Comparison of ENCODE assay signal across 9 cellular contexts in genomic region chr6:131628726-131629125, GRCh38. TPM values are rescaled to one million over a fixed set of nuclear protein-coding genes. Genes with fewer than 3 reads are reported as not detected.
DNase-seq lines count a peak whose midpoint lies in the region; ATAC-seq, FAIRE-seq and TF ChIP-seq lines count a peak whose summit lies in the region.
"Had no signal": no experiment of that assay in that cellular context is flagged by ENCODE, and none has a peak within 500 bp of the region (broad histone marks: within the 10 kb centered on the region; RNA-seq: fewer than 3 reads in every experiment).

No MANE protein-coding gene starts in this region.

- no peak overlapping the region for H2BK15ac ChIP-seq in H1 (ENCODE audit: low read length)

- intact Hi-C loops in CD4-positive, alpha-beta T cell (cut with DNase I, micrococcal nuclease): loop anchor here (1.0 to 5.0 kb wide), 5 partner anchors 445 to 744 kb away; partner anchors contain the start of gene EPB41L2 (in 1 of the 2)

- no peak overlapping the region for H2BK12ac ChIP-seq in H1 (ENCODE audit: low read depth, low read length)

- H3K4ac ChIP-seq in H1 (replicated peaks; ENCODE audit: insufficient read length, low read depth, low read length): no peak overlapping the region

- H3K23ac ChIP-seq in H1 (ENCODE audit: insufficient read length): no peak overlapping the region

- no peak overlapping the region for H4K91ac ChIP-seq in H1 (replicated peaks; ENCODE audit: insufficient read length, low read length)

- H3K4me3 ChIP-seq in OCI-LY1 (ENCODE audit: low read depth, low read length, poor library complexity, severe bottlenecking): peak overlapping the region; percentile 89
- H3K4me3 ChIP-seq in H1 (ENCODE audit: extremely low read depth in 1 of 4, insufficient read depth in 2 of 4, low read depth in 3 of 4, low read length in 4 of 4): no peak overlapping the region
- H3K4me3 ChIP-seq in parathyroid adenoma (ENCODE audit: low read depth, low read length): peak overlapping the region; percentile 94

- H3F3A ChIP-seq in OCI-LY1 (ENCODE audit: insufficient read depth, low read length): no peaks in the 10 kb centered on the region

- 88% methylated on average over 1 of the region's 1 CpG; no CpG with 5 or more reads in 1 of the 2 experiments for WGBS in H1 (ENCODE audit: extremely low coverage in 1 of 2, insufficient coverage in 1 of 2, insufficient read length in 1 of 2, insufficient replicate concordance in 2 of 2, low coverage in 1 of 2, low lambda C conversion rate in 2 of 2, missing lambda C conversion rate in 1 of 2), 2 experiments

- H3K4me1 ChIP-seq in OCI-LY1 (ENCODE audit: insufficient read depth, low read length, severe bottlenecking): peaks cover 11% of the 10 kb centered on the region
- no peaks in the 10 kb centered on the region for H3K4me1 ChIP-seq in H1 (replicated peaks in 1 of 4; ENCODE audit: control insufficient read depth in 3 of 4, insufficient read depth in 4 of 4, low read length in 3 of 4)
- H3K4me1 ChIP-seq in parathyroid adenoma: no peaks in the 10 kb centered on the region

- POLR2A ChIA-PET in CD4-positive, alpha-beta T cell (lab: Charles Lee): interaction anchor here (0.7 to 2.0 kb wide), 11 partner anchors 9 to 743 kb away, joined by 3 to 10 read pairs (median 4); no protein-coding TSS in a partner anchor
- POLR2A ChIA-PET in H1 (lab: Charles Lee; ENCODE audit: partially characterized antibody): interaction anchor here (0.8 to 2.0 kb wide), 3 partner anchors 10 to 566 kb away, joined by 3 to 6 read pairs (median 3); partner anchors contain the start of genes CCN2 and EPB41L2

- no peak overlapping the region for H4K8ac ChIP-seq in H1 (ENCODE audit: extremely low read depth, insufficient read depth, low read length)

- H3K27me3 Mint-ChIP-seq in CD4-positive, alpha-beta T cell: no peaks in the 10 kb centered on the region

- no peak overlapping the region for H4K5ac ChIP-seq in H1 (ENCODE audit: insufficient read length, low read depth, low read length)

- ATAC-seq in CD4-positive, alpha-beta T cell (ENCODE audit: poor library complexity): no peak
- ATAC-seq in GM18858 (IDR thresholded peaks at IDR 0.05; ENCODE audit: unreplicated experiment) (no peak), HG03159 (IDR thresholded peaks at IDR 0.05; ENCODE audit: unreplicated experiment) (no peak)

- H3K27me3 ChIP-seq in CD4-positive, alpha-beta T cell (ENCODE audit: control insufficient read depth, insufficient read depth, low read length): no peaks in the 10 kb centered on the region
- H3K27me3 ChIP-seq in OCI-LY1 (ENCODE audit: insufficient read depth, low read length): no peaks in the 10 kb centered on the region
- H3K27me3 ChIP-seq in H1 (replicated peaks in 1 of 4; ENCODE audit: control insufficient read depth in 3 of 4, extremely low read depth in 1 of 4, insufficient read depth in 3 of 4, low read length in 3 of 4): no peaks in the 10 kb centered on the region
- H3K27me3 ChIP-seq in parathyroid adenoma (ENCODE audit: control insufficient read depth, insufficient read depth, low read length): no peaks in the 10 kb centered on the region

- H3K4me2 ChIP-seq in OCI-LY1 (ENCODE audit: low read length) (peak overlapping the region; percentile 57; the same call in 1 of the 2 replicates), H1 (ENCODE audit: insufficient read depth in 1 of 2, low read depth in 2 of 2, low read length in 2 of 2) (no peak overlapping the region), parathyroid adenoma (ENCODE audit: low read length) (peak overlapping the region; percentile 80)

- TF ChIP-seq EP300 in H1 (IDR thresholded peaks at IDR 0.05; ENCODE audit: borderline replicate concordance in 1 of 2, low read depth in 2 of 2, low read length in 2 of 2): no peak

- H2AFZ ChIP-seq in OCI-LY1 (ENCODE audit: low read length) (no peak overlapping the region), H1 (ENCODE audit: low read length) (peak overlapping the region; percentile 94; the same call in 1 of the 2 replicates), parathyroid adenoma (peak overlapping the region; percentile 98)

- FAIRE-seq in H1 (lab: Jason Lieb, UNC): no peak
- no peak for FAIRE-seq in GM19239 (lab: Jason Lieb, UNC)

- no peak overlapping the region for H3K56ac ChIP-seq in H1 (replicated peaks; ENCODE audit: insufficient read length, low read depth, low read length)

- H3K4me1 Mint-ChIP-seq in CD4-positive, alpha-beta T cell (ENCODE audit: low read depth): peaks cover 43% of the 10 kb centered on the region

- CTCF ChIA-PET in CD4-positive, alpha-beta T cell (lab: Charles Lee): interaction anchor here (0.7 to 3.3 kb wide), 19 partner anchors 8 to 1598 kb away, joined by 3 to 14 read pairs (median 5); partner anchors contain the start of gene ENPP3
- CTCF ChIA-PET in H1 (lab: Charles Lee; ENCODE audit: partially characterized antibody): interaction anchor here (0.6 to 2.9 kb wide), 45 partner anchors 10 to 1759 kb away, joined by 3 to 41 read pairs (median 4); partner anchors contain the start of gene ENPP3

- no peaks in the 10 kb centered on the region for H3K9me3 Mint-ChIP-seq in CD4-positive, alpha-beta T cell

- no peak overlapping the region for H2BK20ac ChIP-seq in H1 (ENCODE audit: low read length)

- H3K27ac ChIP-seq in CD4-positive, alpha-beta T cell (ENCODE audit: low read depth, low read length): no peak overlapping the region
- H3K27ac ChIP-seq in OCI-LY1 (ENCODE audit: low read depth, low read length, poor library complexity, severe bottlenecking): no peak overlapping the region
- H3K27ac ChIP-seq in H1 (ENCODE audit: low read depth, low read length): no peak overlapping the region
- peak overlapping the region; percentile 73 for H3K27ac ChIP-seq in parathyroid adenoma

- H3K18ac ChIP-seq in H1 (ENCODE audit: extremely low read depth, low read length): no peak overlapping the region

- peaks cover 43% of the 10 kb centered on the region for H3K36me3 Mint-ChIP-seq in CD4-positive, alpha-beta T cell (ENCODE audit: low read depth)

- no peak for TF ChIP-seq POLR2A in H1 (IDR thresholded peaks at IDR 0.05; ENCODE audit: control extremely low read depth in 1 of 2, low read depth in 2 of 2, low read length in 2 of 2)

- peak overlapping the region; percentile 86 for H3K27ac Mint-ChIP-seq in CD4-positive, alpha-beta T cell

- no peaks in the 10 kb centered on the region for H3K79me1 ChIP-seq in H1 (ENCODE audit: low read depth, low read length)

- H3K4me3 Mint-ChIP-seq in CD4-positive, alpha-beta T cell: peak overlapping the region; percentile 98

- no peak for TF ChIP-seq CTCF in CD4-positive, alpha-beta T cell (IDR thresholded peaks at IDR 0.05)
- no peak for TF ChIP-seq CTCF in OCI-LY1 (IDR thresholded peaks at IDR 0.05; ENCODE audit: low read length)
- no peak for TF ChIP-seq CTCF in H1 (IDR thresholded peaks at IDR 0.05; ENCODE audit: control extremely low read depth in 1 of 3, insufficient read depth in 1 of 3, low read depth in 1 of 3, low read length in 3 of 3)
- TF ChIP-seq CTCF in parathyroid adenoma (IDR thresholded peaks at IDR 0.05): no peak

- H2BK120ac ChIP-seq in H1 (replicated peaks; ENCODE audit: low read depth, low read length): no peak overlapping the region

- no peaks in the 10 kb centered on the region for H3K23me2 ChIP-seq in H1 (ENCODE audit: low read depth, low read length)

- H3K9me3 ChIP-seq in CD4-positive, alpha-beta T cell (ENCODE audit: control insufficient read depth, low read length): no peaks in the 10 kb centered on the region
- H3K9me3 ChIP-seq in OCI-LY1 (ENCODE audit: low read length) (no peaks in the 10 kb centered on the region), H1 (ENCODE audit: insufficient read depth in 2 of 2, low read depth in 1 of 2, low read length in 1 of 2) (no peaks in the 10 kb centered on the region), parathyroid adenoma (ENCODE audit: control insufficient read depth, low read length) (no peaks in the 10 kb centered on the region)

- H3K79me2 ChIP-seq in OCI-LY1 (ENCODE audit: insufficient read depth, low read length) (peaks cover 12% of the 10 kb centered on the region), H1 (ENCODE audit: control insufficient read depth in 1 of 2, insufficient read depth in 2 of 2, low read length in 2 of 2) (peaks cover 0 to 7% of the 10 kb centered on the region in 2 experiments; a peak in 2 of 4 replicates), parathyroid adenoma (no peaks in the 10 kb centered on the region)

- H2BK5ac ChIP-seq in H1 (ENCODE audit: low read depth, low read length): no peak overlapping the region

- H3K9me2 ChIP-seq in OCI-LY1 (ENCODE audit: low read depth, low read length): no peaks in the 10 kb centered on the region

- no peaks in the 10 kb centered on the region for H4K20me1 ChIP-seq in OCI-LY1 (ENCODE audit: insufficient read depth, low read length)
- no peaks in the 10 kb centered on the region for H4K20me1 ChIP-seq in H1 (replicated peaks in 1 of 2; ENCODE audit: control insufficient read depth in 1 of 2, insufficient read depth in 2 of 2, low read length in 2 of 2)

- no peak for TF ChIP-seq RAD21 in H1 (IDR thresholded peaks at IDR 0.05 in 1 of 2, conservative IDR thresholded peaks at IDR 0.05 in 1 of 2; ENCODE audit: low read depth in 2 of 2, low read length in 2 of 2)

- H3K9ac ChIP-seq in OCI-LY1 (ENCODE audit: low read length): no peak overlapping the region
- H3K9ac ChIP-seq in H1 (replicated peaks in 1 of 4; ENCODE audit: extremely low read depth in 1 of 4, low read depth in 3 of 4, low read length in 3 of 4): no peak overlapping the region
- H3K9ac ChIP-seq in parathyroid adenoma: no peak overlapping the region

- H2AK5ac ChIP-seq in H1 (ENCODE audit: low read depth, low read length): no peak overlapping the region

- no peak overlapping the region for H3K14ac ChIP-seq in H1 (ENCODE audit: insufficient read length)

- H3K36me3 ChIP-seq in OCI-LY1 (ENCODE audit: insufficient read depth, low read length) (peaks cover 20% of the 10 kb centered on the region), H1 (ENCODE audit: control insufficient read depth in 2 of 4, insufficient read depth in 4 of 4, low read length in 3 of 4) (peaks cover 3 to 8% (median 6%) of the 10 kb centered on the region in 4 experiments; a peak in 6 of 8 replicates), parathyroid adenoma (ENCODE audit: control insufficient read depth, insufficient read depth, low read length) (no peaks in the 10 kb centered on the region)

- no peak for DNase-seq in CD4-positive, alpha-beta T cell
- DNase-seq in H1 (ENCODE audit: low read depth in 1 of 2, low spot score in 2 of 2): no peak
- DNase-seq in mesenteric fat pad (ENCODE audit: low spot score): no peak
- DNase-seq in GM19239 (ENCODE audit: insufficient read length, low spot score): no peak

RNA-seq across cellular contexts. Expression of gene MED23, which starts 0.7 kb away (rescaled TPM):
- 10 to 100 TPM; 56.7 to 59.5 TPM for total RNA-seq in CD4-positive, alpha-beta T cell
- 13.0 and 13.8 TPM in 2 replicates for total RNA-seq in H1 (2021; fragmentation: NEBNext Ultra II Directional; extraction: Animal tissue kit (Norgen Biotek cat#: 25700))
- polyA plus RNA-seq in H1 (2011; rRNA removed): 6.7 and 10.5 TPM in 2 replicates
- polyA plus RNA-seq in H1 (2011; cell fraction: cytosol; rRNA removed): 9.9 TPM
- polyA plus RNA-seq in H1 (2011; cell fraction: nucleus; rRNA removed): 15.2 TPM
- 6.0 to 9.8 TPM (median 7.7 TPM) in 4 replicates for polyA plus RNA-seq in H1 (2012, experiment 1 of 2)
- polyA plus RNA-seq in H1 (2012, experiment 2 of 2): 0.35 TPM
- 11.7 TPM for polyA plus RNA-seq in H1 (2013, experiment 1 of 2)
- polyA plus RNA-seq in H1 (2013, experiment 2 of 2): 10.7 TPM
- polyA minus RNA-seq in H1 (2011; rRNA and poly(A)+ RNA removed): 20.2 and 26.7 TPM in 2 replicates
- polyA minus RNA-seq in H1 (2011; cell fraction: cytosol; rRNA and poly(A)+ RNA removed): 8.2 TPM
- polyA minus RNA-seq in H1 (2011; cell fraction: nucleus; rRNA and poly(A)+ RNA removed): 34.4 TPM
- total RNA-seq in mesenteric fat pad: 19.3 TPM

RNA-seq across cellular contexts. Expression of gene ENPP3, which starts 8.4 kb away (rescaled TPM):
- under 1 TPM; 0.22 to 0.34 TPM for total RNA-seq in CD4-positive, alpha-beta T cell
- total RNA-seq in H1 (2021; fragmentation: NEBNext Ultra II Directional; extraction: Animal tissue kit (Norgen Biotek cat#: 25700)): not detected in 2 replicates
- 0.11 TPM in 1 of 2 replicates, not detected in the other for polyA plus RNA-seq in H1 (2011; rRNA removed)
- 0.03 TPM for polyA plus RNA-seq in H1 (2011; cell fraction: cytosol; rRNA removed)
- polyA plus RNA-seq in H1 (2011; cell fraction: nucleus; rRNA removed): not detected
- 0.08 TPM in 1 of 4 replicates, not detected in the others for polyA plus RNA-seq in H1 (2012, experiment 1 of 2)
- not detected for polyA plus RNA-seq in H1 (2012, experiment 2 of 2)
- 0.04 TPM for polyA plus RNA-seq in H1 (2013, experiment 1 of 2)
- polyA plus RNA-seq in H1 (2013, experiment 2 of 2): 0.07 TPM
- polyA minus RNA-seq in H1 (2011; rRNA and poly(A)+ RNA removed): 0.07 TPM in 1 of 2 replicates, not detected in the other
- not detected for polyA minus RNA-seq in H1 (2011; cell fraction: cytosol; rRNA and poly(A)+ RNA removed)
- polyA minus RNA-seq in H1 (2011; cell fraction: nucleus; rRNA and poly(A)+ RNA removed): 0.20 TPM
- total RNA-seq in mesenteric fat pad: 0.48 TPM

RNA-seq across cellular contexts. Expression of gene ARG1, which starts 55.7 kb away (rescaled TPM):
- total RNA-seq in CD4-positive, alpha-beta T cell: under 1 TPM; 0.36 to 0.50 TPM
- total RNA-seq in H1 (2021; fragmentation: NEBNext Ultra II Directional; extraction: Animal tissue kit (Norgen Biotek cat#: 25700)): not detected in 2 replicates
- not detected in 2 replicates for polyA plus RNA-seq in H1 (2011; rRNA removed)
- polyA plus RNA-seq in H1 (2011; cell fraction: cytosol; rRNA removed): not detected
- not detected for polyA plus RNA-seq in H1 (2011; cell fraction: nucleus; rRNA removed)
- polyA plus RNA-seq in H1 (2012, experiment 1 of 2): 0.47 to 0.48 TPM in 2 of 4 replicates, not detected in the others
- not detected for polyA plus RNA-seq in H1 (2012, experiment 2 of 2)
- polyA plus RNA-seq in H1 (2013, experiment 1 of 2): 0.04 TPM
- polyA plus RNA-seq in H1 (2013, experiment 2 of 2): 0.11 TPM
- not detected in 2 replicates for polyA minus RNA-seq in H1 (2011; rRNA and poly(A)+ RNA removed)
- polyA minus RNA-seq in H1 (2011; cell fraction: cytosol; rRNA and poly(A)+ RNA removed): not detected
- polyA minus RNA-seq in H1 (2011; cell fraction: nucleus; rRNA and poly(A)+ RNA removed): not detected
- 10.0 TPM for total RNA-seq in mesenteric fat pad
- total RNA-seq: T-helper 2 cell treated with Interferon-gamma antibody and Interleukin-4, amounts not matched to agents 100 ng/mL and 5 ng/mL, for 36 hours had no signal

Comparison
In these comparisons a context has a peak if more than half of its experiments do, and no peak if none do; other contexts are left out.
1. H3K4me2 ChIP-seq: peak in OCI-LY1 (single experiment) and parathyroid adenoma (single experiment); none in H1 (0 of 2).
2. H3K4me3 ChIP-seq: peak in OCI-LY1 (single experiment) and parathyroid adenoma (single experiment); none in H1 (0 of 4).